Comparison of ENCODE assay signal across 1 cellular context in genomic region chr16:67326472-67327309, GRCh38.
TF ChIP-seq lines count a peak whose summit lies in the region.

TSS of gene KCTD19 (minus strand) at chr16:67326741. CDS start at chr16:67326707, 34 bp downstream.
TSS of gene LRRC36 (plus strand) at chr16:67326815. CDS start at chr16:67326863, 48 bp downstream.

TF ChIP-seq in GM23338, 12 proteins besides CTCF, POLR2A, EP300 and RAD21 (continued from another document):
- TF ChIP-seq REST (IDR thresholded peaks at IDR 0.05; ENCODE audit: unreplicated experiment): no peak
TF ChIP-seq in GM23338: peak in this region for 1.
